Comparison of ENCODE assay signal across 8 cellular contexts in the genomic region with DNA sequence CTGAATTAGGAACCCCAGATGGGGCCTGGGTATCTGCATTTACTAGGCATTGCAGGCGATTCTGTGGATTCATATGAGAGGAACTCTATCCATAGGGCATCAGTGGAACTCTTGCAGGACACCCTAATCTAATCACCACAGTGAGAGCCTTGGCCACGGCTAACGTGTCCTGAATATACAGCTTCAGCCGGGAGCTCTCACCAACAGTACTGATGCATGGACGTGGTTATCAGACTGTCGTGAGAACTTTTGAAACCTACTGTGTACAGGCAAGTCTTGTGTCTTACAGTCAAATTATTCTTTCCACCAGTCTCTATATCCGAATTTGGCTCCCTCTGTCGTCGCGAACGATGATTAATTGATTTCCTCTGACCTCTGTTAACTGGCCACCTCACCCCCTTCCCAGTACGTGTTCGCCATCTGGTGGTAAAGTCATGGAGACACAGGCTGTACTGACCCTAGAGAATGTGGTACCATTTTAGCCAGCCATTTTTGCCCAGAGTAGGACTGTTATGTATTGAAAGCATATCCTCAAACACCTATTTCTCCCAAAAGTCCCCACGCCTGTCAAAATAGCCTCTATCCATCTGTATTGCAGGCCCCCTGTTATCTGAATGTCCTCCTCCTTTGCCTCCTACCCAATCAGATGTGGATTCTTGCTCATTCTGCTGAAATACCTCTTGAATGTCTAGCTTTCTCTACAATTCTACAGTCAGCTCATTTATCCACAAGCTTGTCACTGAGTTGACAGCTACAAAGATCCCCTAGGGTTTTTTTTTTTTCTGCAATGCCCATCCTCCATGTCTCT. TPM values are rescaled to one million over a fixed set of nuclear protein-coding genes. Genes with fewer than 3 reads are reported as not detected.
DNase-seq lines count a peak whose midpoint lies in the region; ATAC-seq and TF ChIP-seq lines count a peak whose summit lies in the region.

No MANE protein-coding gene starts in this region.

- H3K9me3 ChIP-seq in RWPE2 (ENCODE audit: severe bottlenecking) (no peaks in the 10 kb centered on the region), right lobe of liver (no peaks in the 10 kb centered on the region), testis (no peaks in the 10 kb centered on the region)

- no peaks in the 10 kb centered on the region for H3K4me1 ChIP-seq in RWPE2 (ENCODE audit: insufficient read depth, poor library complexity, severe bottlenecking)
- no peaks in the 10 kb centered on the region for H3K4me1 ChIP-seq in right lobe of liver
- H3K4me1 ChIP-seq in testis: peaks cover 4% of the 10 kb centered on the region

- H3K36me3 ChIP-seq in RWPE2 (ENCODE audit: low read depth) (no peaks in the 10 kb centered on the region), right lobe of liver (no peaks in the 10 kb centered on the region), testis (ENCODE audit: low read depth, missing control alignments) (no peaks in the 10 kb centered on the region)

- H3K27me3 ChIP-seq in RWPE2 (ENCODE audit: insufficient read depth, poor library complexity, severe bottlenecking) (no peaks in the 10 kb centered on the region), right lobe of liver (no peaks in the 10 kb centered on the region), testis (no peaks in the 10 kb centered on the region)

- H3K4me3 ChIP-seq in RWPE2 (ENCODE audit: severe bottlenecking): no peak overlapping the region
- no peak overlapping the region for H3K4me3 ChIP-seq in right lobe of liver
- no peak overlapping the region for H3K4me3 ChIP-seq in testis

- TF ChIP-seq POLR2A in right lobe of liver (IDR thresholded peaks at IDR 0.05) (no peak), testis (IDR thresholded peaks at IDR 0.05) (no peak)

- ATAC-seq in GM21723 (IDR thresholded peaks at IDR 0.05; ENCODE audit: unreplicated experiment): peak; percentile 84
- ATAC-seq in RWPE2 (ENCODE audit: low read depth): peak; percentile 93
- peak; percentile 93 to 98 (median 94) for ATAC-seq in right lobe of liver

- WGBS in right lobe of liver (ENCODE audit: insufficient coverage, low coverage, low lambda C conversion rate, missing lambda C conversion rate): 1% methylated on average over 10 of the region's 14 CpGs
- 43 to 53% methylated on average over 14 of the region's 14 CpGs for WGBS in testis, 2 donors

- intact Hi-C loops in right lobe of liver (cut with DNase I) (loop anchor here (5.0 to 10.0 kb wide), 2 partner anchors 96 to 224 kb away; no protein-coding TSS in a partner anchor), testis (cut with DNase I; ENCODE audit: low total_unique reads) (no loop called here)

- DNase-seq in activated T-cell treated with anti-CD3 and anti-CD28 coated beads for 48 hours (ENCODE audit: low read depth) (peak; percentile 25), activated T-cell treated with anti-CD3 and anti-CD28 coated beads for 4 hours (no peak), Kasumi-1 (lab: John Stamatoyannopoulos, UW) (peak; percentile 62 to 74), RWPE2 (ENCODE audit: low spot score) (no peak), dedifferentiated amniotic fluid mesenchymal stem cell (ENCODE audit: extremely low spot score) (peak; percentile 66), right lobe of liver (peak in 1 of 3 donors; percentile 59), testis (peak; percentile 65)

- H3K27ac ChIP-seq in RWPE2 (ENCODE audit: poor library complexity, severe bottlenecking): no peak overlapping the region
- H3K27ac ChIP-seq in right lobe of liver: no peak overlapping the region
- H3K27ac ChIP-seq in testis: no peak overlapping the region

- TF ChIP-seq CTCF in RWPE2 (IDR thresholded peaks at IDR 0.05; ENCODE audit: poor library complexity, severe bottlenecking): peak; percentile 99
- TF ChIP-seq CTCF in right lobe of liver (IDR thresholded peaks at IDR 0.05): peak; percentile 79 to 94 (median 86)
- peak; percentile 73 to 94 (median 82) for TF ChIP-seq CTCF in testis (IDR thresholded peaks at IDR 0.05)

RNA-seq across cellular contexts. Expression of a gene that starts 39.7 kb away (rescaled TPM):
- total RNA-seq in right lobe of liver (under 1 TPM; 0.18 to 0.81 (median 0.43) TPM), testis (1 to 10 TPM in 1 of 2 donors, under 1 TPM in 1; 0.37 to 1.3 TPM)
- polyA plus RNA-seq in testis (ENCODE audit: insufficient read depth, low read depth, low replicate concordance): 0.61 TPM

RNA-seq across cellular contexts. Expression of a gene that starts 42.8 kb away (rescaled TPM):
- total RNA-seq in right lobe of liver (not detected), testis (1 to 10 TPM; 2.8 to 3.3 TPM)
- polyA plus RNA-seq in testis (ENCODE audit: insufficient read depth, low read depth, low replicate concordance): 29.0 TPM

Comparison
In these comparisons a context has a peak if more than half of its experiments do, and no peak if none do; other contexts are left out.
1. DNase-seq: peak in activated T-cell treated with anti-CD3 and anti-CD28 coated beads for 48 hours (single experiment), Kasumi-1 (2 of 2), dedifferentiated amniotic fluid mesenchymal stem cell (single experiment) and testis (single experiment); none in activated T-cell treated with anti-CD3 and anti-CD28 coated beads for 4 hours (single experiment) and RWPE2 (single experiment).
2. Peak in every context shown above with its lines, with median percentiles within 50 percentile points of each other: ATAC-seq and CTCF ChIP-seq.